Comparison of ENCODE assay signal across 8 cellular contexts in the genomic region with DNA sequence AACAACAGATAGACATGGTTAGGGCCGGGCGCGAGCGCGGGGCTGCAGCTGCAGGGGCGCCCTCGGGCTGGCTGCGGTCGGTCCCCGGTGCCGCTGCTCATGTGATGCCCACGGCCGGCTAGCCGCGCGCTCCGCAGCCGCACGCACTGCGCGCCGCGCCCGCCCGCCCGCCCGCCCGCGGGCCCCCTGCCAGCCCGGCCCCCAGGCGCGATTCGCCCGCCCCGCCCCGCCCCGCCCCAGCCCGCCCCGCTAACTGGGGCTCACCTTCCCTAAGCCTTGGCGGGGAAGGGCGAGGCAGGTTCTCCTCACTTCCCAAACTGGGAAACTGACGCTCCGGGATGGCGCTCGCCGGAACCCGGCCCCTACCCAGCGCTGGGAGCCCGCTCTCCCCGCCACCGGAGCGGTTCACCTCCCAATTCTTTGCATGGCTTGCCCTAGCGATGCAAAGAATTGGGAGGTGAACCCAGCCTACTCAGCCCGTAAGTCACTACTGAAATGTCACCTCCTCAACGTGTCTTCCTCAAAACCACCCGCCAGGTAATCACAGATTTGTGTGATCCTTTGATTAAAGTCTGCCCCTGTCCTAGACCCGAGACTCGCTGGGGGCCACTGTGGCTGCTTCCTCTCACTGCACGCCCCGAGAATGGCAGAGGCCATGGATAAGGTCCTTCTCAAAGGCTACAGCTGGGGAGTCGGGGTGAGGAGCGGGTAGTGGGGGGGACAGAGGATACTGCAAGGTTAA.
A peak's percentile ranks its signal among the peaks of the same experiment; 100 is the strongest.
DNase-seq lines count a peak whose midpoint lies in the region; ATAC-seq and TF ChIP-seq lines count a peak whose summit lies in the region.

No MANE protein-coding gene starts in this region.

- H3K27ac Mint-ChIP-seq in activated CD4-positive, alpha-beta T cell treated with anti-CD3 and anti-CD28 coated beads for 36 hours = no peak overlapping the region
- peak overlapping the region; percentile 81 for H3K27ac Mint-ChIP-seq in activated CD4-positive, alpha-beta T cell treated with anti-CD3 and anti-CD28 coated beads, Interleukin-2, amount 10 ng/mL, durations not matched to agents 7 days and 5 days
- H3K27ac Mint-ChIP-seq in progenitor cell of endocrine pancreas = no peak overlapping the region

- H3K4me3 ChIP-seq in epithelial cell of proximal tubule (ENCODE audit: low read depth, low read length) = peak overlapping the region; percentile 49

- H3K4me3 Mint-ChIP-seq in activated CD4-positive, alpha-beta T cell treated with anti-CD3 and anti-CD28 coated beads for 36 hours = peak overlapping the region; percentile 69
- peak overlapping the region; percentile 87 for H3K4me3 Mint-ChIP-seq in activated CD4-positive, alpha-beta T cell treated with anti-CD3 and anti-CD28 coated beads, Interleukin-2, amount 10 ng/mL, durations not matched to agents 7 days and 5 days
- peak overlapping the region; percentile 47 for H3K4me3 Mint-ChIP-seq in progenitor cell of endocrine pancreas (ENCODE audit: low read depth)

- H3K36me3 Mint-ChIP-seq in activated CD4-positive, alpha-beta T cell treated with anti-CD3 and anti-CD28 coated beads for 36 hours (ENCODE audit: low read depth) = no peaks in the 10 kb centered on the region
- H3K36me3 Mint-ChIP-seq in activated CD4-positive, alpha-beta T cell treated with anti-CD3 and anti-CD28 coated beads, Interleukin-2, amount 10 ng/mL, durations not matched to agents 7 days and 5 days (ENCODE audit: low read depth) = no peaks in the 10 kb centered on the region
- H3K36me3 Mint-ChIP-seq in progenitor cell of endocrine pancreas (ENCODE audit: insufficient read depth) = no peaks in the 10 kb centered on the region

- peak; percentile 62 for DNase-seq in activated CD4-positive, alpha-beta T cell treated with anti-CD3 and anti-CD28 coated beads for 36 hours
- DNase-seq in activated CD4-positive, alpha-beta T cell treated with anti-CD3 and anti-CD28 coated beads for 1 hour = no peak
- DNase-seq in activated CD4-positive, alpha-beta T cell treated with anti-CD3 and anti-CD28 coated beads, Interleukin-2, amount 10 ng/mL, durations not matched to agents 7 days and 5 days = peak; percentile 42
- DNase-seq in epithelial cell of proximal tubule (ENCODE audit: low read depth) (no peak), progenitor cell of endocrine pancreas (ENCODE audit: low spot score, unreplicated experiment) (no peak), epidermal melanocyte (ENCODE audit: insufficient read length, low spot score) (no peak), HuH-7 (ENCODE audit: low spot score) (no peak)

- TF ChIP-seq CTCF in epithelial cell of proximal tubule (conservative IDR thresholded peaks at IDR 0.05; ENCODE audit: low read depth, low read length) (no peak), progenitor cell of endocrine pancreas (IDR thresholded peaks at IDR 0.05; ENCODE audit: unreplicated experiment) (no peak)

- ATAC-seq in activated CD4-positive, alpha-beta T cell treated with anti-CD3 and anti-CD28 coated beads for 36 hours = peak; percentile 22
- ATAC-seq in HG02973 (IDR thresholded peaks at IDR 0.05; ENCODE audit: unreplicated experiment) = peak; percentile 20

- no peaks in the 10 kb centered on the region for H3K9me3 Mint-ChIP-seq in activated CD4-positive, alpha-beta T cell treated with anti-CD3 and anti-CD28 coated beads for 36 hours (ENCODE audit: low read depth)
- H3K9me3 Mint-ChIP-seq in activated CD4-positive, alpha-beta T cell treated with anti-CD3 and anti-CD28 coated beads, Interleukin-2, amount 10 ng/mL, durations not matched to agents 7 days and 5 days = no peaks in the 10 kb centered on the region
- H3K9me3 Mint-ChIP-seq in progenitor cell of endocrine pancreas (ENCODE audit: low read depth) = no peaks in the 10 kb centered on the region

- CTCF ChIA-PET in activated CD4-positive, alpha-beta T cell treated with anti-CD3 and anti-CD28 coated beads for 36 hours (lab: Charles Lee) = interaction anchor here (0.6 kb wide), 1 partner anchor 1242 kb away, joined by 3 read pairs; the partner anchor contains the start of gene C10orf95
- CTCF ChIA-PET in activated CD4-positive, alpha-beta T cell treated with anti-CD3 and anti-CD28 coated beads, Interleukin-2, amount 10 ng/mL, durations not matched to agents 7 days and 5 days (lab: Charles Lee) = interaction anchor here (3.5 kb wide), 1 partner anchor 9 kb away, joined by 33 read pairs; no protein-coding TSS in a partner anchor

- peaks cover 2% of the 10 kb centered on the region for H3K27me3 Mint-ChIP-seq in activated CD4-positive, alpha-beta T cell treated with anti-CD3 and anti-CD28 coated beads for 36 hours
- H3K27me3 Mint-ChIP-seq in activated CD4-positive, alpha-beta T cell treated with anti-CD3 and anti-CD28 coated beads, Interleukin-2, amount 10 ng/mL, durations not matched to agents 7 days and 5 days = peaks cover 11% of the 10 kb centered on the region
- H3K27me3 Mint-ChIP-seq in progenitor cell of endocrine pancreas = peaks cover 31% of the 10 kb centered on the region

- peaks cover 35% of the 10 kb centered on the region for H3K4me1 Mint-ChIP-seq in activated CD4-positive, alpha-beta T cell treated with anti-CD3 and anti-CD28 coated beads for 36 hours
- peaks cover 46% of the 10 kb centered on the region for H3K4me1 Mint-ChIP-seq in activated CD4-positive, alpha-beta T cell treated with anti-CD3 and anti-CD28 coated beads, Interleukin-2, amount 10 ng/mL, durations not matched to agents 7 days and 5 days
- H3K4me1 Mint-ChIP-seq in progenitor cell of endocrine pancreas (ENCODE audit: low read depth) = peaks cover 8% of the 10 kb centered on the region

- POLR2A ChIA-PET in activated CD4-positive, alpha-beta T cell treated with anti-CD3 and anti-CD28 coated beads for 36 hours (lab: Charles Lee) = no interaction called here
- POLR2A ChIA-PET in activated CD4-positive, alpha-beta T cell treated with anti-CD3 and anti-CD28 coated beads, Interleukin-2, amount 10 ng/mL, durations not matched to agents 7 days and 5 days (lab: Charles Lee) = no interaction called here

- intact Hi-C loops in activated CD4-positive, alpha-beta T cell treated with anti-CD3 and anti-CD28 coated beads for 36 hours (cut with DNase I, micrococcal nuclease) = no loop called here

Comparison
In these comparisons a context has a peak if more than half of its experiments do, and no peak if none do; other contexts are left out.
1. DNase-seq: peak in activated CD4-positive, alpha-beta T cell treated with anti-CD3 and anti-CD28 coated beads for 36 hours (single experiment) and activated CD4-positive, alpha-beta T cell treated with anti-CD3 and anti-CD28 coated beads, Interleukin-2, amount 10 ng/mL, durations not matched to agents 7 days and 5 days (single experiment); none in activated CD4-positive, alpha-beta T cell treated with anti-CD3 and anti-CD28 coated beads for 1 hour (single experiment), epithelial cell of proximal tubule (single experiment), progenitor cell of endocrine pancreas (single experiment), epidermal melanocyte (single experiment) and HuH-7 (single experiment).
2. Peak in every context shown above with its lines, with median percentiles within 50 percentile points of each other: H3K4me3 Mint-ChIP-seq.